2 cellular contexts compared by ENCODE assay signal in genomic region chr10:15781381-15781960, GRCh38.
A peak's percentile ranks its signal among the peaks of the same experiment; 100 is the strongest.
TF ChIP-seq lines count a peak whose summit lies in the region.

No MANE protein-coding gene starts in this region.

TF ChIP-seq in HepG2, 621 proteins besides CTCF, POLR2A, EP300 and RAD21:
- TF ChIP-seq MAFK (conservative IDR thresholded peaks at IDR 0.05 in 1 of 2, IDR thresholded peaks at IDR 0.05 in 1 of 2; ENCODE audit: low read length in 2 of 2) (peak; percentile 17 to 66; a peak in 2 of 4 replicates), TCF12 (IDR thresholded peaks at IDR 0.05) (no peak), TCF12 (CRISPR knock-in tag; IDR thresholded peaks at IDR 0.05) (no peak), BCL3 (CRISPR knock-in tag; IDR thresholded peaks at IDR 0.05) (no peak), MAFF (IDR thresholded peaks at IDR 0.05; ENCODE audit: low read depth, low read length) (peak; percentile 52; the same call in 1 of the 2 replicates)

TF ChIP-seq in K562, 482 proteins besides CTCF, POLR2A, EP300 and RAD21:
- TF ChIP-seq ZNF316 (IDR thresholded peaks at IDR 0.05) (peak; percentile 65), SIN3A (IDR thresholded peaks at IDR 0.05; ENCODE audit: borderline replicate concordance in 2 of 2, control insufficient read depth in 1 of 2, low read depth in 2 of 2, low read length in 2 of 2) (no peak), MEIS2 (IDR thresholded peaks at IDR 0.05; ENCODE audit: partially characterized antibody) (no peak), FOXM1 (IDR thresholded peaks at IDR 0.05; ENCODE audit: low read depth) (no peak), FOXM1 (CRISPR knock-in tag; IDR thresholded peaks at IDR 0.05; ENCODE audit: low read depth) (no peak), SMARCE1 (IDR thresholded peaks at IDR 0.05) (no peak), EGR1 (conservative IDR thresholded peaks at IDR 0.05) (no peak), MED1 (CRISPR knock-in tag; IDR thresholded peaks at IDR 0.05; ENCODE audit: borderline replicate concordance) (no peak), ZNF589 (CRISPR knock-in tag; IDR thresholded peaks at IDR 0.05; ENCODE audit: low read depth) (no peak), ZNF143 (CRISPR knock-in tag; IDR thresholded peaks at IDR 0.05) (no peak), SRSF7 (optimal IDR thresholded peaks at IDR 0.05; ENCODE audit: low read depth, low read length) (no peak), XRCC5 (IDR thresholded peaks at IDR 0.05; ENCODE audit: low read depth, low read length) (no peak), TCFL5 (CRISPR knock-in tag; conservative IDR thresholded peaks at IDR 0.05) (no peak), MAFG (tag; conservative IDR thresholded peaks at IDR 0.05) (0 out of 2 replicates have a peak, but pooled peaks have one; percentile 15), JUN (IDR thresholded peaks at IDR 0.05; ENCODE audit: borderline replicate concordance, low read depth, low read length) (no peak), JUN (CRISPR knock-in tag; IDR thresholded peaks at IDR 0.05; ENCODE audit: borderline replicate concordance) (no peak), XRCC3 (IDR thresholded peaks at IDR 0.05) (no peak), C11orf30 (IDR thresholded peaks at IDR 0.05; ENCODE audit: low read depth) (peak; percentile 41; the same call in 1 of the 2 replicates), MAFK (IDR thresholded peaks at IDR 0.05; ENCODE audit: low read length) (0 out of 2 replicates have a peak, but pooled peaks have one; percentile 15), RBM17 (IDR thresholded peaks at IDR 0.05; ENCODE audit: borderline replicate concordance, low read depth, low read length) (no peak), HSF4 (CRISPR knock-in tag; IDR thresholded peaks at IDR 0.05; ENCODE audit: borderline replicate concordance) (no peak), HOMEZ (CRISPR knock-in tag; IDR thresholded peaks at IDR 0.05) (no peak), ZNF324 (CRISPR knock-in tag; IDR thresholded peaks at IDR 0.05) (no peak), DDX20 (tag; IDR thresholded peaks at IDR 0.05; ENCODE audit: low read depth) (no peak), NKRF (IDR thresholded peaks at IDR 0.05; ENCODE audit: borderline replicate concordance) (no peak), SNAPC5 (CRISPR knock-in tag; IDR thresholded peaks at IDR 0.05) (no peak), ZEB2 (IDR thresholded peaks at IDR 0.05) (no peak), CBX5 (IDR thresholded peaks at IDR 0.05; ENCODE audit: borderline replicate concordance, low read depth) (no peak), ZNF311 (CRISPR knock-in tag; IDR thresholded peaks at IDR 0.05) (no peak), ATF7 (IDR thresholded peaks at IDR 0.05) (no peak)
- TF ChIP-seq, protein P1, sequence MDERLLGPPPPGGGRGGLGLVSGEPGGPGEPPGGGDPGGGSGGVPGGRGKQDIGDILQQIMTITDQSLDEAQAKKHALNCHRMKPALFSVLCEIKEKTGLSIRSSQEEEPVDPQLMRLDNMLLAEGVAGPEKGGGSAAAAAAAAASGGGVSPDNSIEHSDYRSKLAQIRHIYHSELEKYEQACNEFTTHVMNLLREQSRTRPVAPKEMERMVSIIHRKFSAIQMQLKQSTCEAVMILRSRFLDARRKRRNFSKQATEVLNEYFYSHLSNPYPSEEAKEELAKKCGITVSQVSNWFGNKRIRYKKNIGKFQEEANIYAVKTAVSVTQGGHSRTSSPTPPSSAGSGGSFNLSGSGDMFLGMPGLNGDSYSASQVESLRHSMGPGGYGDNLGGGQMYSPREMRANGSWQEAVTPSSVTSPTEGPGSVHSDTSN (CRISPR knock-in tag; IDR thresholded peaks at IDR 0.05; ENCODE audit: low read depth): no peak
- TF ChIP-seq, protein P1 (tag; conservative IDR thresholded peaks at IDR 0.05; ENCODE audit: low read depth): no peak
- TF ChIP-seq, protein P2, sequence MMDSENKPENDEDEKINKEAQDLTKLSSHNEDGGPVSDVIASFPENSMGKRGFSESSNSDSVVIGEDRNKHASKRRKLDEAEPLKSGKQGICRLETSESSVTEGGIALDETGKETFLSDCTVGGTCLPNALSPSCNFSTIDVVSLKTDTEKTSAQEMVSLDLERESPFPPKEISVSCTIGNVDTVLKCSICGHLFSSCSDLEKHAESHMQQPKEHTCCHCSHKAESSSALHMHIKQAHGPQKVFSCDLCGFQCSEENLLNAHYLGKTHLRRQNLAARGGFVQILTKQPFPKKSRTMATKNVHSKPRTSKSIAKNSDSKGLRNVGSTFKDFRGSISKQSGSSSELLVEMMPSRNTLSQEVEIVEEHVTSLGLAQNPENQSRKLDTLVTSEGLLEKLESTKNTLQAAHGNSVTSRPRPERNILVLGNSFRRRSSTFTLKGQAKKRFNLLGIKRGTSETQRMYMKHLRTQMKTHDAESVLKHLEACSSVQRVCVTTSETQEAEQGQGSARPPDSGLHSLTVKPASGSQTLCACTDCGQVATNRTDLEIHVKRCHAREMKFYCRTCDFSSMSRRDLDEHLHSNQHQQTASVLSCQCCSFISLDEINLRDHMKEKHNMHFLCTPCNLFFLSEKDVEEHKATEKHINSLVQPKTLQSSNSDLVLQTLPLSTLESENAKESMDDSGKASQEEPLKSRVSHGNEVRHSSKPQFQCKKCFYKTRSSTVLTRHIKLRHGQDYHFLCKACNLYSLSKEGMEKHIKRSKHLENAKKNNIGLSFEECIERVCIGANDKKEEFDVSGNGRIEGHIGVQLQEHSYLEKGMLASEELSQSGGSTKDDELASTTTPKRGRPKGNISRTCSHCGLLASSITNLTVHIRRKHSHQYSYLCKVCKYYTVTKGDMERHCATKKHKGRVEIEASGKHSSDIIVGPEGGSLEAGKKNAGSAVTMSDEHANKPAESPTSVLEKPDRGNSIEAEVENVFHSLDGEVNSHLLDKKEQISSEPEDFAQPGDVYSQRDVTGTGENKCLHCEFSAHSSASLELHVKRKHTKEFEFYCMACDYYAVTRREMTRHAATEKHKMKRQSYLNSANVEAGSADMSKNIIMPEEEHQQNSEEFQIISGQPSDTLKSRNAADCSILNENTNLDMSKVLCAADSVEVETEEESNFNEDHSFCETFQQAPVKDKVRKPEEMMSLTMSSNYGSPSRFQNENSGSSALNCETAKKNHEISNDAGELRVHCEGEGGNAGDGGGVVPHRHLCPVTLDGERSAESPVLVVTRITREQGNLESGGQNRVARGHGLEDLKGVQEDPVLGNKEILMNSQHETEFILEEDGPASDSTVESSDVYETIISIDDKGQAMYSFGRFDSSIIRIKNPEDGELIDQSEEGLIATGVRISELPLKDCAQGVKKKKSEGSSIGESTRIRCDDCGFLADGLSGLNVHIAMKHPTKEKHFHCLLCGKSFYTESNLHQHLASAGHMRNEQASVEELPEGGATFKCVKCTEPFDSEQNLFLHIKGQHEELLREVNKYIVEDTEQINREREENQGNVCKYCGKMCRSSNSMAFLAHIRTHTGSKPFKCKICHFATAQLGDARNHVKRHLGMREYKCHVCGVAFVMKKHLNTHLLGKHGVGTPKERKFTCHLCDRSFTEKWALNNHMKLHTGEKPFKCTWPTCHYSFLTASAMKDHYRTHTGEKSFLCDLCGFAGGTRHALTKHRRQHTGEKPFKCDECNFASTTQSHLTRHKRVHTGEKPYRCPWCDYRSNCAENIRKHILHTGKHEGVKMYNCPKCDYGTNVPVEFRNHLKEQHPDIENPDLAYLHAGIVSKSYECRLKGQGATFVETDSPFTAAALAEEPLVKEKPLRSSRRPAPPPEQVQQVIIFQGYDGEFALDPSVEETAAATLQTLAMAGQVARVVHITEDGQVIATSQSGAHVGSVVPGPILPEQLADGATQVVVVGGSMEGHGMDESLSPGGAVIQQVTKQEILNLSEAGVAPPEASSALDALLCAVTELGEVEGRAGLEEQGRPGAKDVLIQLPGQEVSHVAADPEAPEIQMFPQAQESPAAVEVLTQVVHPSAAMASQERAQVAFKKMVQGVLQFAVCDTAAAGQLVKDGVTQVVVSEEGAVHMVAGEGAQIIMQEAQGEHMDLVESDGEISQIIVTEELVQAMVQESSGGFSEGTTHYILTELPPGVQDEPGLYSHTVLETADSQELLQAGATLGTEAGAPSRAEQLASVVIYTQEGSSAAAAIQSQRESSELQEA (IDR thresholded peaks at IDR 0.05; ENCODE audit: low read depth): no peak
- TF ChIP-seq, protein P3, sequence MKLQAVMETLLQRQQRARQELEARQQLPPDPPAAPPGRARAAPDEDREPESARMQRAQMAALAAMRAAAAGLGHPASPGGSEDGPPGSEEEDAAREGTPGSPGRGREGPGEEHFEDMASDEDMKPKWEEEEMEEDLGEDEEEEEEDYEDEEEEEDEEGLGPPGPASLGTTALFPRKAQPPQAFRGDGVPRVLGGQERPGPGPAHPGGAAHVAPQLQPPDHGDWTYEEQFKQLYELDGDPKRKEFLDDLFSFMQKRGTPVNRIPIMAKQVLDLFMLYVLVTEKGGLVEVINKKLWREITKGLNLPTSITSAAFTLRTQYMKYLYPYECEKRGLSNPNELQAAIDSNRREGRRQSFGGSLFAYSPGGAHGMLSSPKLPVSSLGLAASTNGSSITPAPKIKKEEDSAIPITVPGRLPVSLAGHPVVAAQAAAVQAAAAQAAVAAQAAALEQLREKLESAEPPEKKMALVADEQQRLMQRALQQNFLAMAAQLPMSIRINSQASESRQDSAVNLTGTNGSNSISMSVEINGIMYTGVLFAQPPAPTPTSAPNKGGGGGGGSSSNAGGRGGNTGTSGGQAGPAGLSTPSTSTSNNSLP (IDR thresholded peaks at IDR 0.05; ENCODE audit: borderline replicate concordance, low read depth, low read length): no peak
- TF ChIP-seq, protein P4, sequence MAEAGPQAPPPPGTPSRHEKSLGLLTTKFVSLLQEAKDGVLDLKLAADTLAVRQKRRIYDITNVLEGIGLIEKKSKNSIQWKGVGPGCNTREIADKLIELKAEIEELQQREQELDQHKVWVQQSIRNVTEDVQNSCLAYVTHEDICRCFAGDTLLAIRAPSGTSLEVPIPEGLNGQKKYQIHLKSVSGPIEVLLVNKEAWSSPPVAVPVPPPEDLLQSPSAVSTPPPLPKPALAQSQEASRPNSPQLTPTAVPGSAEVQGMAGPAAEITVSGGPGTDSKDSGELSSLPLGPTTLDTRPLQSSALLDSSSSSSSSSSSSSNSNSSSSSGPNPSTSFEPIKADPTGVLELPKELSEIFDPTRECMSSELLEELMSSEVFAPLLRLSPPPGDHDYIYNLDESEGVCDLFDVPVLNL (CRISPR knock-in tag; IDR thresholded peaks at IDR 0.05; ENCODE audit: low read depth): no peak
- TF ChIP-seq, protein P5, sequence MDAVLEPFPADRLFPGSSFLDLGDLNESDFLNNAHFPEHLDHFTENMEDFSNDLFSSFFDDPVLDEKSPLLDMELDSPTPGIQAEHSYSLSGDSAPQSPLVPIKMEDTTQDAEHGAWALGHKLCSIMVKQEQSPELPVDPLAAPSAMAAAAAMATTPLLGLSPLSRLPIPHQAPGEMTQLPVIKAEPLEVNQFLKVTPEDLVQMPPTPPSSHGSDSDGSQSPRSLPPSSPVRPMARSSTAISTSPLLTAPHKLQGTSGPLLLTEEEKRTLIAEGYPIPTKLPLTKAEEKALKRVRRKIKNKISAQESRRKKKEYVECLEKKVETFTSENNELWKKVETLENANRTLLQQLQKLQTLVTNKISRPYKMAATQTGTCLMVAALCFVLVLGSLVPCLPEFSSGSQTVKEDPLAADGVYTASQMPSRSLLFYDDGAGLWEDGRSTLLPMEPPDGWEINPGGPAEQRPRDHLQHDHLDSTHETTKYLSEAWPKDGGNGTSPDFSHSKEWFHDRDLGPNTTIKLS (IDR thresholded peaks at IDR 0.05; ENCODE audit: borderline replicate concordance, low read depth): no peak
TF ChIP-seq in K562: peak in this region for 4.
